Comparison of ENCODE assay signal across 23 cellular contexts in the genomic region with DNA sequence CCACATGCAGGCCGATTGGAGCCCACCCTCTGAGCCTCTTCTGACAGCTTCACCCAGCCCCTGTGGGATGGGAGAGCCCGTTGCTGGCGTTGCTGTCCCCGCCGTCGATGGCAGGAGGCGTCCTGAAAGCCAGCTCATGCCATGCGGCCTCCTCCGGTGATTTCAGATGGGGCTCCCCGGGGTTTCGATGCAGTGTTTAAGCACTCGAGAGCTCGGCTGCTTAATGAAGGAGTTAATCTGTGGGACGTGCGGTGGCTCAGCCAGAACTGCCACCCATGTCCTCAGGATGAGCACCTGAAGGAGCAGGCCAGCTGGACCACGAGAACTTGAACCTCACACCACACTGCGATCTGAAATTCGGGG.
"Had no signal": no experiment of that assay in that cellular context is flagged by ENCODE, and none has a peak within 500 bp of the region (broad histone marks: within the 10 kb centered on the region; RNA-seq: fewer than 3 reads in every experiment).

No MANE protein-coding gene starts in this region.

- H3K4me1 ChIP-seq: gastrocnemius medialis, lower lobe of right lung, pancreas had no signal

- H3K27ac Mint-ChIP-seq: dendritic cell treated with granulocyte-macrophage colony-stimulating factor and Interleukin-4, amounts not matched to agents 40 ng/mL and 50 ng/mL, for 4 days; endodermal cell; naive thymus-derived CD8-positive, alpha-beta T cell; stimulated activated naive B cell treated with anti-CD40 and anti-IgM and Interleukin-4, amounts not matched to agents 10 μg/mL and 1 μg/mL and 100 μg/mL, for 72 hours had no signal

- H3K27me3 ChIP-seq: gastrocnemius medialis, pancreas, right lobe of liver, tibial nerve, upper lobe of left lung had no signal

- H3K4me1 Mint-ChIP-seq: endodermal cell; stimulated activated naive B cell treated with anti-CD40 and anti-IgM and Interleukin-4, amounts not matched to agents 10 μg/mL and 1 μg/mL and 100 μg/mL, for 72 hours had no signal

- H3K4me3 ChIP-seq: gastrocnemius medialis, lower lobe of right lung, pancreas, right lobe of liver, thoracic aorta, tibial nerve, upper lobe of left lung had no signal

- H3K4me3 Mint-ChIP-seq: dendritic cell treated with granulocyte-macrophage colony-stimulating factor and Interleukin-4, amounts not matched to agents 40 ng/mL and 50 ng/mL, for 4 days; endodermal cell; naive thymus-derived CD8-positive, alpha-beta T cell; stimulated activated naive B cell treated with anti-CD40 and anti-IgM and Interleukin-4, amounts not matched to agents 10 μg/mL and 1 μg/mL and 100 μg/mL, for 72 hours; stimulated activated naive CD8-positive, alpha-beta T cell treated with anti-CD3 and anti-CD28 coated beads, Interleukin-15, Interleukin-2, amounts not matched to agents 100 ng/mL and 50 ng/mL, for 24 hours had no signal

- H3K36me3 Mint-ChIP-seq: naive thymus-derived CD8-positive, alpha-beta T cell; stimulated activated naive B cell treated with anti-CD40 and anti-IgM and Interleukin-4, amounts not matched to agents 10 μg/mL and 1 μg/mL and 100 μg/mL, for 72 hours had no signal

- DNase-seq: effector CD8-positive, alpha-beta T cell; endodermal cell; foreskin fibroblast; gastrocnemius medialis; head of caudate nucleus; lower lobe of right lung; naive thymus-derived CD8-positive, alpha-beta T cell; pancreas; retina; right lobe of liver; small intestine; stimulated activated CD4-positive, alpha-beta T cell treated with anti-CD3 and anti-CD28 coated beads, Interleukin-15, amount 100 ng/mL, for 24 hours; stimulated activated CD4-positive, alpha-beta T cell treated with anti-CD3 and anti-CD28 coated beads, Interleukin-2, amount 100 ng/mL, for 48 hours; stimulated activated naive B cell treated with anti-CD40 and anti-IgM and Interleukin-4, amounts not matched to agents 10 μg/mL and 1 μg/mL and 100 μg/mL, for 72 hours; upper lobe of left lung had no signal

- ATAC-seq: esophagus mucosa; gastrocnemius medialis; left ventricle myocardium superior; lower lobe of right lung; naive thymus-derived CD8-positive, alpha-beta T cell; pancreas; stimulated activated naive B cell treated with anti-CD40 and anti-IgM and Interleukin-4, amounts not matched to agents 10 μg/mL and 1 μg/mL and 100 μg/mL, for 72 hours had no signal

- H3K9me3 Mint-ChIP-seq: dendritic cell treated with granulocyte-macrophage colony-stimulating factor and Interleukin-4, amounts not matched to agents 40 ng/mL and 50 ng/mL, for 4 days; endodermal cell; naive thymus-derived CD8-positive, alpha-beta T cell; stimulated activated naive B cell treated with anti-CD40 and anti-IgM and Interleukin-4, amounts not matched to agents 10 μg/mL and 1 μg/mL and 100 μg/mL, for 72 hours; stimulated activated naive CD8-positive, alpha-beta T cell treated with anti-CD3 and anti-CD28 coated beads, Interleukin-15, Interleukin-2, amounts not matched to agents 100 ng/mL and 50 ng/mL, for 24 hours had no signal

- H3K9me3 ChIP-seq: gastrocnemius medialis, lower lobe of right lung, neutrophil, pancreas, right lobe of liver, thoracic aorta, tibial nerve, upper lobe of left lung had no signal

- H3K27ac ChIP-seq: epithelial cell of prostate, gastrocnemius medialis, lower lobe of right lung, neutrophil, pancreas, right lobe of liver, thoracic aorta, upper lobe of left lung had no signal

- H3K36me3 ChIP-seq: gastrocnemius medialis, lower lobe of right lung, neutrophil, pancreas, right lobe of liver, thoracic aorta, tibial nerve, upper lobe of left lung had no signal
